ENCODE assay signal across 1 cellular context in the genomic region with DNA sequence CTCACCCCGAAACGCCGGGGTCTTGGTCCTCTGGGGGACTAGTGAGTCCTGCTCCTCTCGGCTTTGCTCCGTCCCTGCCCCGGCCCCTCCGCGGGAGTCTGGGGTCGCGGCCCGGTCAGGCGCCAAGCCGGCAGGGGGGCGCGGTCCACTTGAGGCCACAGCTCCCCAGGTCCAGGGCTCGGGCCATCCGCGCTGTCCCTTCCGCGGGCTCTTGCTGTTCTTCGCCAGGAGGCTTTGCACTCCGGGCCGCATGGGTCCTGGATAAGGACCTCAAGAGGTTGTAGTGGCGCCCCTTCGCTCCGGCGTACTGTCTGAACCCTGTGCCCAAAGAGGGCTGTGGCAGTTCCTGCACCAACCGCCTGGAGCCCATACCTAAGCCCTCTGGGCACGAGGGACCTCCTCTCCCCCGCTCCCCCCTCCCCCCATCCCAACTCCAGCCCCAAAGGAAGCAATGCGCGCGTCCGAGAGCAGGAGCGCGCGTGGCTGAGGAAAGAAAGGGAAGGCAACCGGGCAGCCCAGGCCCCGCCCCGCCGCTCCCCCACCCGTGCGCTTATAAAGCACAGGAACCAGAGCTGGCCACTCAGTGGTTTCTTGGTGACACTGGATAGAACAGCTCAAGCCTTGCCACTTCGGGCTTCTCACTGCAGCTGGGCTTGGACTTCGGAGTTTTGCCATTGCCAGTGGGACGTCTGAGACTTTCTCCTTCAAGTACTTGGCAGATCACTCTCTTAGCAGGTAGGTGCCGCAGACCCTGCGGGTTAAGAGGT.
TF ChIP-seq lines count a peak whose summit lies in the region.

A gene with protein sequence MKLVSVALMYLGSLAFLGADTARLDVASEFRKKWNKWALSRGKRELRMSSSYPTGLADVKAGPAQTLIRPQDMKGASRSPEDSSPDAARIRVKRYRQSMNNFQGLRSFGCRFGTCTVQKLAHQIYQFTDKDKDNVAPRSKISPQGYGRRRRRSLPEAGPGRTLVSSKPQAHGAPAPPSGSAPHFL (plus strand): TSS at position 579 of the 767 bp plus-strand sequence. CDS start 628 bp downstream, outside the sequence.

TF ChIP-seq in HepG2, 621 proteins besides CTCF, POLR2A, EP300 and RAD21 (continued from another document and continues in another):
- TF ChIP-seq E2F1 (CRISPR knock-in tag; IDR thresholded peaks at IDR 0.05) (0 out of 2 replicates have a peak, but pooled peaks have one; percentile 35), THAP11 (CRISPR knock-in tag; IDR thresholded peaks at IDR 0.05) (peak; percentile 47; the same call in 1 of the 2 replicates), GABPB1 (CRISPR knock-in tag; IDR thresholded peaks at IDR 0.05) (peak; percentile 84), NFIC (IDR thresholded peaks at IDR 0.05; ENCODE audit: low read length) (peak; percentile 54; the same call in 1 of the 2 replicates), ZNF564 (CRISPR knock-in tag; IDR thresholded peaks at IDR 0.05) (peak; percentile 26), GMEB2 (CRISPR knock-in tag; IDR thresholded peaks at IDR 0.05; ENCODE audit: low read depth) (no peak), HNRNPL (IDR thresholded peaks at IDR 0.05; ENCODE audit: low read depth, low read length) (0 out of 2 replicates have a peak, but pooled peaks have one; percentile 57), PPARG (CRISPR knock-in tag; conservative IDR thresholded peaks at IDR 0.05) (no peak), ZNF34 (CRISPR knock-in tag; IDR thresholded peaks at IDR 0.05; ENCODE audit: borderline replicate concordance) (0 out of 2 replicates have a peak, but pooled peaks have one; percentile 56), MYNN (CRISPR knock-in tag; IDR thresholded peaks at IDR 0.05; ENCODE audit: low read depth) (no peak), KLF11 (CRISPR knock-in tag; IDR thresholded peaks at IDR 0.05) (peak; percentile 53; the same call in 1 of the 2 replicates), JUN (CRISPR knock-in tag; IDR thresholded peaks at IDR 0.05) (no peak), RXRA (CRISPR knock-in tag; IDR thresholded peaks at IDR 0.05) (peak; percentile 90), PLSCR1 (CRISPR knock-in tag; IDR thresholded peaks at IDR 0.05; ENCODE audit: borderline replicate concordance) (no peak), ZNF512B (CRISPR knock-in tag; IDR thresholded peaks at IDR 0.05; ENCODE audit: borderline replicate concordance) (no peak), ZNF776 (CRISPR knock-in tag; IDR thresholded peaks at IDR 0.05) (peak; percentile 37; the same call in 1 of the 2 replicates), ZNF562 (CRISPR knock-in tag; IDR thresholded peaks at IDR 0.05; ENCODE audit: borderline replicate concordance) (no peak), ZNF44 (CRISPR knock-in tag; IDR thresholded peaks at IDR 0.05) (0 out of 2 replicates have a peak, but pooled peaks have one; percentile 5), ZNF607 (CRISPR knock-in tag; IDR thresholded peaks at IDR 0.05; ENCODE audit: borderline replicate concordance) (peak; percentile 26; the same call in 1 of the 2 replicates), ETS1 (CRISPR knock-in tag; IDR thresholded peaks at IDR 0.05) (0 out of 2 replicates have a peak, but pooled peaks have one; percentile 47), ZNF792 (CRISPR knock-in tag; IDR thresholded peaks at IDR 0.05) (peak; percentile 44), ZNF431 (CRISPR knock-in tag; IDR thresholded peaks at IDR 0.05; ENCODE audit: borderline replicate concordance, low read depth) (no peak), LCORL (IDR thresholded peaks at IDR 0.05) (no peak), LCORL (CRISPR knock-in tag; IDR thresholded peaks at IDR 0.05) (peak; percentile 71; the same call in 1 of the 2 replicates), SP2 (CRISPR knock-in tag; IDR thresholded peaks at IDR 0.05) (no peak), ZNF343 (CRISPR knock-in tag; IDR thresholded peaks at IDR 0.05) (no peak), ATF2 (CRISPR knock-in tag; IDR thresholded peaks at IDR 0.05) (no peak)
- TF ChIP-seq, protein P1, sequence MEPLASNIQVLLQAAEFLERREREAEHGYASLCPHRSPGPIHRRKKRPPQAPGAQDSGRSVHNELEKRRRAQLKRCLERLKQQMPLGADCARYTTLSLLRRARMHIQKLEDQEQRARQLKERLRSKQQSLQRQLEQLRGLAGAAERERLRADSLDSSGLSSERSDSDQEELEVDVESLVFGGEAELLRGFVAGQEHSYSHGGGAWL (CRISPR knock-in tag; IDR thresholded peaks at IDR 0.05): peak; percentile 82; the same call in 1 of the 2 replicates
- TF ChIP-seq, protein P2, sequence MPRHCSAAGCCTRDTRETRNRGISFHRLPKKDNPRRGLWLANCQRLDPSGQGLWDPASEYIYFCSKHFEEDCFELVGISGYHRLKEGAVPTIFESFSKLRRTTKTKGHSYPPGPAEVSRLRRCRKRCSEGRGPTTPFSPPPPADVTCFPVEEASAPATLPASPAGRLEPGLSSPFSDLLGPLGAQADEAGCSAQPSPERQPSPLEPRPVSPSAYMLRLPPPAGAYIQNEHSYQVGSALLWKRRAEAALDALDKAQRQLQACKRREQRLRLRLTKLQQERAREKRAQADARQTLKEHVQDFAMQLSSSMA (CRISPR knock-in tag; IDR thresholded peaks at IDR 0.05): no peak; the same call in 1 of the 2 replicates
- TF ChIP-seq, protein P3, sequence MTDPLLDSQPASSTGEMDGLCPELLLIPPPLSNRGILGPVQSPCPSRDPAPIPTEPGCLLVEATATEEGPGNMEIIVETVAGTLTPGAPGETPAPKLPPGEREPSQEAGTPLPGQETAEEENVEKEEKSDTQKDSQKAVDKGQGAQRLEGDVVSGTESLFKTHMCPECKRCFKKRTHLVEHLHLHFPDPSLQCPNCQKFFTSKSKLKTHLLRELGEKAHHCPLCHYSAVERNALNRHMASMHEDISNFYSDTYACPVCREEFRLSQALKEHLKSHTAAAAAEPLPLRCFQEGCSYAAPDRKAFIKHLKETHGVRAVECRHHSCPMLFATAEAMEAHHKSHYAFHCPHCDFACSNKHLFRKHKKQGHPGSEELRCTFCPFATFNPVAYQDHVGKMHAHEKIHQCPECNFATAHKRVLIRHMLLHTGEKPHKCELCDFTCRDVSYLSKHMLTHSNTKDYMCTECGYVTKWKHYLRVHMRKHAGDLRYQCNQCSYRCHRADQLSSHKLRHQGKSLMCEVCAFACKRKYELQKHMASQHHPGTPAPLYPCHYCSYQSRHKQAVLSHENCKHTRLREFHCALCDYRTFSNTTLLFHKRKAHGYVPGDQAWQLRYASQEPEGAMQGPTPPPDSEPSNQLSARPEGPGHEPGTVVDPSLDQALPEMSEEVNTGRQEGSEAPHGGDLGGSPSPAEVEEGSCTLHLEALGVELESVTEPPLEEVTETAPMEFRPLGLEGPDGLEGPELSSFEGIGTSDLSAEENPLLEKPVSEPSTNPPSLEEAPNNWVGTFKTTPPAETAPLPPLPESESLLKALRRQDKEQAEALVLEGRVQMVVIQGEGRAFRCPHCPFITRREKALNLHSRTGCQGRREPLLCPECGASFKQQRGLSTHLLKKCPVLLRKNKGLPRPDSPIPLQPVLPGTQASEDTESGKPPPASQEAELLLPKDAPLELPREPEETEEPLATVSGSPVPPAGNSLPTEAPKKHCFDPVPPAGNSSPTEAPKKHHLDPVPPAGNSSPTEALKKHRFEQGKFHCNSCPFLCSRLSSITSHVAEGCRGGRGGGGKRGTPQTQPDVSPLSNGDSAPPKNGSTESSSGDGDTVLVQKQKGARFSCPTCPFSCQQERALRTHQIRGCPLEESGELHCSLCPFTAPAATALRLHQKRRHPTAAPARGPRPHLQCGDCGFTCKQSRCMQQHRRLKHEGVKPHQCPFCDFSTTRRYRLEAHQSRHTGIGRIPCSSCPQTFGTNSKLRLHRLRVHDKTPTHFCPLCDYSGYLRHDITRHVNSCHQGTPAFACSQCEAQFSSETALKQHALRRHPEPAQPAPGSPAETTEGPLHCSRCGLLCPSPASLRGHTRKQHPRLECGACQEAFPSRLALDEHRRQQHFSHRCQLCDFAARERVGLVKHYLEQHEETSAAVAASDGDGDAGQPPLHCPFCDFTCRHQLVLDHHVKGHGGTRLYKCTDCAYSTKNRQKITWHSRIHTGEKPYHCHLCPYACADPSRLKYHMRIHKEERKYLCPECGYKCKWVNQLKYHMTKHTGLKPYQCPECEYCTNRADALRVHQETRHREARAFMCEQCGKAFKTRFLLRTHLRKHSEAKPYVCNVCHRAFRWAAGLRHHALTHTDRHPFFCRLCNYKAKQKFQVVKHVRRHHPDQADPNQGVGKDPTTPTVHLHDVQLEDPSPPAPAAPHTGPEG (CRISPR knock-in tag; IDR thresholded peaks at IDR 0.05): no peak; the same call in 1 of the 2 replicates
- TF ChIP-seq, protein P4, sequence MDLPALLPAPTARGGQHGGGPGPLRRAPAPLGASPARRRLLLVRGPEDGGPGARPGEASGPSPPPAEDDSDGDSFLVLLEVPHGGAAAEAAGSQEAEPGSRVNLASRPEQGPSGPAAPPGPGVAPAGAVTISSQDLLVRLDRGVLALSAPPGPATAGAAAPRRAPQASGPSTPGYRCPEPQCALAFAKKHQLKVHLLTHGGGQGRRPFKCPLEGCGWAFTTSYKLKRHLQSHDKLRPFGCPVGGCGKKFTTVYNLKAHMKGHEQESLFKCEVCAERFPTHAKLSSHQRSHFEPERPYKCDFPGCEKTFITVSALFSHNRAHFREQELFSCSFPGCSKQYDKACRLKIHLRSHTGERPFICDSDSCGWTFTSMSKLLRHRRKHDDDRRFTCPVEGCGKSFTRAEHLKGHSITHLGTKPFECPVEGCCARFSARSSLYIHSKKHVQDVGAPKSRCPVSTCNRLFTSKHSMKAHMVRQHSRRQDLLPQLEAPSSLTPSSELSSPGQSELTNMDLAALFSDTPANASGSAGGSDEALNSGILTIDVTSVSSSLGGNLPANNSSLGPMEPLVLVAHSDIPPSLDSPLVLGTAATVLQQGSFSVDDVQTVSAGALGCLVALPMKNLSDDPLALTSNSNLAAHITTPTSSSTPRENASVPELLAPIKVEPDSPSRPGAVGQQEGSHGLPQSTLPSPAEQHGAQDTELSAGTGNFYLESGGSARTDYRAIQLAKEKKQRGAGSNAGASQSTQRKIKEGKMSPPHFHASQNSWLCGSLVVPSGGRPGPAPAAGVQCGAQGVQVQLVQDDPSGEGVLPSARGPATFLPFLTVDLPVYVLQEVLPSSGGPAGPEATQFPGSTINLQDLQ (CRISPR knock-in tag; IDR thresholded peaks at IDR 0.05): no peak
